In the genomic region with DNA sequence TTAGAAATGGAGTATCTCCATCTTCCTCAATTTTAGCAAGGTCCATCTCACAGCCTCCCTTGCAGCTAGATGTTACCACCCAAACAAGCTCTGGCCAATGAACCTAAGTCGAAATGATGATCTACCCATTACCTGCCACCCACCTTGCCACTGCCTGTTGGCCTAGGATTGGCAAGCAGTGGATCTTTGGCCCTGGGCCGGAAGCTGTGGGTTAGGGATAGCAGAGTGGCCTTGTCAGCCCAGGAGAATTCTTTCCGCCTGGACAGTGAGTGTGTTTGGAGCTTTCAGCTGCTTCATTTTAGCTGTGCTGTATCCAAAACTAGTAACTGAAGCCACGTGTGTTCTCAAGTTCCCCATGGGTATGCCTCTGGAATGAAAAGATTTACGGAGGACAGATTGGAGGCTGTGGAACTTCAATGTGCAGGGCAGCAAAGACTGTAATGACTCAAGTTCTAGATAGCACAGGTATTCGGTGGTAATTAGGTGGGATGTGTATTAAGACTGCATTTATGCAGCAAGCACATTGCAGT, we compare ENCODE assay signal across 30 cellular contexts. TPM values are rescaled to one million over a fixed set of nuclear protein-coding genes. Genes with fewer than 3 reads are reported as not detected.
"Had no signal": no experiment of that assay in that cellular context is flagged by ENCODE, and none has a peak within 500 bp of the region (broad histone marks: within the 10 kb centered on the region; RNA-seq: fewer than 3 reads in every experiment).

No MANE protein-coding gene starts in this region.

- H3K9me3 ChIP-seq: adrenal gland, body of pancreas, esophagus muscularis mucosa, gastrocnemius medialis, pancreas, prostate gland, sigmoid colon, stomach, tibial artery had no signal

- H3K27me3 ChIP-seq: adrenal gland, body of pancreas, esophagus muscularis mucosa, gastrocnemius medialis, pancreas, sigmoid colon, stomach, tibial artery had no signal

- H3K27ac ChIP-seq: adrenal gland, body of pancreas, esophagus muscularis mucosa, gastrocnemius medialis, pancreas, prostate gland, sigmoid colon, stomach, tibial artery had no signal

- ATAC-seq: body of pancreas; left ventricle myocardium superior; naive thymus-derived CD4-positive, alpha-beta T cell; pancreas; stimulated activated naive B cell treated with anti-CD40 and anti-IgM and Interleukin-4, amounts not matched to agents 10 μg/mL and 1 μg/mL and 100 μg/mL, for 72 hours had no signal

- H3K4me3 ChIP-seq: adrenal gland, body of pancreas, esophagus muscularis mucosa, gastrocnemius medialis, pancreas, prostate gland, sigmoid colon, smooth muscle cell, stomach, tibial artery had no signal

- H3K36me3 ChIP-seq: adrenal gland, esophagus muscularis mucosa, gastrocnemius medialis, pancreas, prostate gland, sigmoid colon, stomach, tibial artery had no signal

- H3K4me1 ChIP-seq: adrenal gland, body of pancreas, pancreas, prostate gland, stomach, tibial artery had no signal

- DNase-seq: activated CD4-positive, alpha-beta memory T cell treated with anti-CD3 and anti-CD28 coated beads for 36 hours; activated CD4-positive, alpha-beta T cell treated with anti-CD3 and anti-CD28 coated beads, Interleukin-2, amount 10 ng/mL, durations not matched to agents 24 days and 14 days; activated CD4-positive, CD25-positive, alpha-beta regulatory T cell treated with anti-CD3 and anti-CD28 coated beads, Interleukin-2, amount 50 U/mL, for 72 hours; activated effector memory CD4-positive, alpha-beta T cell treated with anti-CD3 and anti-CD28 coated beads, Interleukin-2, amount 50 U/mL, for 16 hours; activated naive CD4-positive, alpha-beta T cell treated with anti-CD3 and anti-CD28 coated beads for 36 hours; activated naive CD8-positive, alpha-beta T cell treated with anti-CD3 and anti-CD28 coated beads for 36 hours; activated T-cell treated with anti-CD3 and anti-CD28 coated beads for 4 hours; adrenal gland; aorta; body of pancreas; dermis blood vessel endothelial cell; effector CD4-positive, alpha-beta T cell; gastrocnemius medialis; glutamatergic neuron; islet precursor cell; left ventricle myocardium superior; mammary epithelial cell; naive thymus-derived CD4-positive, alpha-beta T cell; retina; sigmoid colon; stimulated activated CD4-positive, alpha-beta T cell treated with anti-CD3 and anti-CD28 coated beads, Interleukin-15, amount 100 ng/mL, for 24 hours; stimulated activated CD4-positive, alpha-beta T cell treated with anti-CD3 and anti-CD28 coated beads, Interleukin-2, amount 100 ng/mL, for 24 hours; stimulated activated naive B cell treated with anti-CD40 and anti-IgM and Interleukin-4, amounts not matched to agents 10 μg/mL and 1 μg/mL and 100 μg/mL, for 72 hours; stomach; T-helper 2 cell; tibial artery had no signal

RNA-seq across cellular contexts. Expression of gene PARD6G, which starts 7.7 kb away (rescaled TPM):
- polyA plus RNA-seq: naive thymus-derived CD4-positive, alpha-beta T cell had no signal
